Comparison of ENCODE assay signal across 11 cellular contexts in genomic region chr2:42957109-42958035, GRCh38.
DNase-seq lines count a peak whose midpoint lies in the region; ATAC-seq and TF ChIP-seq lines count a peak whose summit lies in the region.
"Had no signal": no experiment of that assay in that cellular context is flagged by ENCODE, and none has a peak within 500 bp of the region (broad histone marks: within the 10 kb centered on the region; RNA-seq: fewer than 3 reads in every experiment).

No MANE protein-coding gene starts in this region.

- no peak overlapping the region for H3K4me3 ChIP-seq in hepatocyte
- no peak overlapping the region for H3K4me3 ChIP-seq in uterus
- H3K4me3 ChIP-seq in lower lobe of right lung: no peak overlapping the region

- H3K27me3 ChIP-seq in hepatocyte: no peaks in the 10 kb centered on the region
- no peaks in the 10 kb centered on the region for H3K27me3 ChIP-seq in uterus
- no peaks in the 10 kb centered on the region for H3K27me3 ChIP-seq in lower lobe of right lung (ENCODE audit: low read depth)

- no peak for TF ChIP-seq POLR2A in uterus (IDR thresholded peaks at IDR 0.05)

- H3K4me2 ChIP-seq in hepatocyte: no peak overlapping the region

- H3K79me2 ChIP-seq in hepatocyte: no peaks in the 10 kb centered on the region

- DNase-seq in SIG-M5 treated with dmso at 0.1 percent for 504 hours (lab: John Stamatoyannopoulos, UW; ENCODE audit: unreplicated experiment) (peak; percentile 86), SIG-M5 (lab: John Stamatoyannopoulos, UW) (no peak), RPMI7951 (ENCODE audit: low read depth) (peak; percentile 72), hepatocyte (ENCODE audit: low spot score) (peak; percentile 58), uterus (no peak), Right ventricle myocardium inferior (ENCODE audit: missing footprints) (no peak), nucleus accumbens (lab: John Stamatoyannopoulos, UW) (no peak), lower lobe of right lung (no peak)
- DNase-seq: 8988T; activated CD4-positive, alpha-beta T cell treated with anti-CD3 and anti-CD28 coated beads for 48 hours; effector memory CD4-positive, alpha-beta T cell had no signal

- intact Hi-C loops in uterus (cut with DNase I; ENCODE audit: low total_unique reads) (loop anchor here (10.0 kb wide), 1 partner anchor 527 kb away; no protein-coding TSS in a partner anchor), Right ventricle myocardium inferior (cut with DNase I) (no loop called here), lower lobe of right lung (cut with DNase I) (loop anchor here (10.0 kb wide), 1 partner anchor 527 kb away; no protein-coding TSS in a partner anchor)

- H3K4me1 ChIP-seq in hepatocyte (ENCODE audit: insufficient read depth): peaks cover 58% of the 10 kb centered on the region
- peaks cover 38 to 44% of the 10 kb centered on the region in 2 donors for H3K4me1 ChIP-seq in uterus
- H3K4me1 ChIP-seq in lower lobe of right lung: peaks cover 56% of the 10 kb centered on the region

- no peaks in the 10 kb centered on the region for H3K9me2 ChIP-seq in hepatocyte (replicated peaks; ENCODE audit: insufficient read depth)

- peak overlapping the region; percentile 91 for H3K27ac ChIP-seq in hepatocyte
- H3K27ac ChIP-seq in uterus: peak overlapping the region; percentile 93
- H3K27ac ChIP-seq in lower lobe of right lung: no peak overlapping the region

- WGBS in hepatocyte (ENCODE audit: low lambda C conversion rate, missing lambda C conversion rate): 69% methylated on average over 11 of the region's 11 CpGs

- no peak for TF ChIP-seq CTCF in hepatocyte (IDR thresholded peaks at IDR 0.05; ENCODE audit: poor library complexity)
- no peak for TF ChIP-seq CTCF in uterus (IDR thresholded peaks at IDR 0.05)
- no peak for TF ChIP-seq CTCF in lower lobe of right lung (IDR thresholded peaks at IDR 0.05)

- no peak overlapping the region for H2AFZ ChIP-seq in hepatocyte

- ATAC-seq in Right ventricle myocardium inferior (no peak), lower lobe of right lung (no peak)

- no peaks in the 10 kb centered on the region for H4K20me1 ChIP-seq in hepatocyte (ENCODE audit: insufficient read depth, poor library complexity, severe bottlenecking)

- no peaks in the 10 kb centered on the region for H3K9me3 ChIP-seq in hepatocyte (ENCODE audit: low read depth)
- H3K9me3 ChIP-seq in uterus: no peaks in the 10 kb centered on the region
- H3K9me3 ChIP-seq in lower lobe of right lung: no peaks in the 10 kb centered on the region

- no peaks in the 10 kb centered on the region for H3K36me3 ChIP-seq in hepatocyte (replicated peaks; ENCODE audit: insufficient read depth, low read depth)
- H3K36me3 ChIP-seq in uterus: no peaks in the 10 kb centered on the region
- no peaks in the 10 kb centered on the region for H3K36me3 ChIP-seq in lower lobe of right lung

Comparison
In these comparisons a context has a peak if more than half of its experiments do, and no peak if none do; other contexts are left out.
1. DNase-seq: peak in SIG-M5 treated with dmso at 0.1 percent for 504 hours (single experiment), RPMI7951 (single experiment) and hepatocyte (single experiment); none in SIG-M5 (single experiment), uterus (0 of 2), Right ventricle myocardium inferior (single experiment), nucleus accumbens (0 of 56) and lower lobe of right lung (single experiment).